ENCODE assay signal across 9 cellular contexts in genomic region chr7:87689374-87689773, GRCh38.
"Had no signal": no experiment of that assay in that cellular context is flagged by ENCODE, and none has a peak within 500 bp of the region (broad histone marks: within the 10 kb centered on the region; RNA-seq: fewer than 3 reads in every experiment).

No MANE protein-coding gene starts in this region.

- H3K9ac ChIP-seq: GM23248 had no signal

- H3K36me3 ChIP-seq: HAP-1 had no signal

- H2AFZ ChIP-seq: GM23248 had no signal

- ATAC-seq: HCT116, HepG2 had no signal

- H3K9me3 ChIP-seq: HAP-1 had no signal

- DNase-seq: GM23248, GOT3, H7, HFFc6, KG1 had no signal

- H3K27ac ChIP-seq: GM23248, HL-60 had no signal

- FAIRE-seq: HepG2 had no signal

- H3K4me3 ChIP-seq: GM23248, HAP-1 had no signal
